16 cellular contexts compared by ENCODE assay signal in genomic region chr15:80568298-80568697, GRCh38.
DNase-seq lines count a peak whose midpoint lies in the region; ATAC-seq and TF ChIP-seq lines count a peak whose summit lies in the region.
"Had no signal": no experiment of that assay in that cellular context is flagged by ENCODE, and none has a peak within 500 bp of the region (broad histone marks: within the 10 kb centered on the region; RNA-seq: fewer than 3 reads in every experiment).

No MANE protein-coding gene starts in this region.

- DNase-seq in activated CD8-positive, alpha-beta T cell treated with anti-CD3 and anti-CD28 coated beads for 36 hours: peak; percentile 7
- no peak for DNase-seq in activated CD8-positive, alpha-beta T cell treated with anti-CD3 and anti-CD28 coated beads, Interleukin-2, amount 10 ng/mL, durations not matched to agents 7 days and 5 days
- DNase-seq in fibroblast of the aortic adventitia (ENCODE audit: low read depth) (peak; percentile 64), natural killer cell (no peak), NCI-H774 (lab: John Stamatoyannopoulos, UW) (no peak)
- DNase-seq: activated CD4-positive, CD25-positive, alpha-beta regulatory T cell; CD4-positive, alpha-beta T cell; left ventricle myocardium superior; NCI-H2029 had no signal

- H3K4me3 ChIP-seq in fibroblast of the aortic adventitia (ENCODE audit: low read depth, low read length): no peak overlapping the region
- H3K4me3 ChIP-seq: A549, HAP-1 had no signal

- CTCF ChIA-PET in activated CD8-positive, alpha-beta T cell treated with anti-CD3 and anti-CD28 coated beads for 36 hours (lab: Charles Lee): interaction anchor here (1.0 to 3.7 kb wide), 5 partner anchors 112 to 402 kb away, joined by 3 to 24 read pairs (median 5); partner anchors contain the start of gene ABHD17C
- CTCF ChIA-PET in activated CD8-positive, alpha-beta T cell treated with anti-CD3 and anti-CD28 coated beads, Interleukin-2, amount 10 ng/mL, durations not matched to agents 7 days and 5 days (lab: Charles Lee): interaction anchor here (0.6 to 3.0 kb wide), 4 partner anchors 14 to 402 kb away, joined by 3 to 31 read pairs (median 7); no protein-coding TSS in a partner anchor

- POLR2A ChIA-PET in activated CD8-positive, alpha-beta T cell treated with anti-CD3 and anti-CD28 coated beads for 36 hours (lab: Charles Lee): no interaction called here
- POLR2A ChIA-PET in activated CD8-positive, alpha-beta T cell treated with anti-CD3 and anti-CD28 coated beads, Interleukin-2, amount 10 ng/mL, durations not matched to agents 7 days and 5 days (lab: Charles Lee): no interaction called here

- TF ChIP-seq CTCF in activated CD8-positive, alpha-beta T cell treated with anti-CD3 and anti-CD28 coated beads for 36 hours (IDR thresholded peaks at IDR 0.05): no peak
- TF ChIP-seq CTCF in brain (conservative IDR thresholded peaks at IDR 0.05) (no peak), fibroblast of the aortic adventitia (IDR thresholded peaks at IDR 0.05; ENCODE audit: insufficient read depth, low read length) (no peak), natural killer cell (IDR thresholded peaks at IDR 0.05) (no peak)

- H3K4me1 Mint-ChIP-seq in activated CD8-positive, alpha-beta T cell treated with anti-CD3 and anti-CD28 coated beads for 36 hours (ENCODE audit: low read depth): no peaks in the 10 kb centered on the region
- no peaks in the 10 kb centered on the region for H3K4me1 Mint-ChIP-seq in activated CD8-positive, alpha-beta T cell treated with anti-CD3 and anti-CD28 coated beads, Interleukin-2, amount 10 ng/mL, durations not matched to agents 7 days and 5 days (ENCODE audit: low read depth)
- peaks cover 16% of the 10 kb centered on the region for H3K4me1 Mint-ChIP-seq in brain
- peaks cover 7 to 14% of the 10 kb centered on the region in 2 donors for H3K4me1 Mint-ChIP-seq in natural killer cell

- intact Hi-C loops in activated CD8-positive, alpha-beta T cell treated with anti-CD3 and anti-CD28 coated beads for 36 hours (cut with micrococcal nuclease): no loop called here
- intact Hi-C loops in natural killer cell (cut with micrococcal nuclease): no loop called here

- H3K27ac ChIP-seq in temporal lobe (ENCODE audit: low read depth, low read length): peak overlapping the region; percentile 0
- H3K27ac ChIP-seq: A549 had no signal

- no peak overlapping the region for H3K27ac Mint-ChIP-seq in activated CD8-positive, alpha-beta T cell treated with anti-CD3 and anti-CD28 coated beads for 36 hours
- H3K27ac Mint-ChIP-seq in activated CD8-positive, alpha-beta T cell treated with anti-CD3 and anti-CD28 coated beads, Interleukin-2, amount 10 ng/mL, durations not matched to agents 7 days and 5 days: no peak overlapping the region
- H3K27ac Mint-ChIP-seq in brain (peak overlapping the region in 4 of 5 experiments; percentile 50 to 90 (median 52)), natural killer cell (no peak overlapping the region)
- H3K27ac Mint-ChIP-seq: CD4-positive, alpha-beta T cell; dendritic cell treated with granulocyte-macrophage colony-stimulating factor and Interleukin-4, amounts not matched to agents 40 ng/mL and 50 ng/mL, for 4 days; natural killer cell treated with Interleukin-12 subunit alpha and Interleukin-12 subunit beta and Interleukin-15 and Interleukin-18, amount 100 ng/mL, for 72 hours had no signal

- peak; percentile 24 for ATAC-seq in activated CD8-positive, alpha-beta T cell treated with anti-CD3 and anti-CD28 coated beads for 36 hours
- ATAC-seq in activated CD8-positive, alpha-beta T cell treated with anti-CD3 and anti-CD28 coated beads, Interleukin-2, amount 10 ng/mL, durations not matched to agents 7 days and 5 days: no peak
- ATAC-seq in natural killer cell: no peak
- no peak for ATAC-seq in HG03432 (IDR thresholded peaks at IDR 0.05; ENCODE audit: unreplicated experiment)

- no peaks in the 10 kb centered on the region for H3K9me3 Mint-ChIP-seq in activated CD8-positive, alpha-beta T cell treated with anti-CD3 and anti-CD28 coated beads for 36 hours
- H3K9me3 Mint-ChIP-seq in activated CD8-positive, alpha-beta T cell treated with anti-CD3 and anti-CD28 coated beads, Interleukin-2, amount 10 ng/mL, durations not matched to agents 7 days and 5 days (ENCODE audit: insufficient read depth): no peaks in the 10 kb centered on the region
- H3K9me3 Mint-ChIP-seq in brain (no peaks in the 10 kb centered on the region), natural killer cell (no peaks in the 10 kb centered on the region)
- H3K9me3 Mint-ChIP-seq: CD4-positive, alpha-beta T cell; dendritic cell treated with granulocyte-macrophage colony-stimulating factor and Interleukin-4, amounts not matched to agents 40 ng/mL and 50 ng/mL, for 4 days; natural killer cell treated with Interleukin-12 subunit alpha and Interleukin-12 subunit beta and Interleukin-15 and Interleukin-18, amount 100 ng/mL, for 72 hours had no signal

- H3K27me3 Mint-ChIP-seq in activated CD8-positive, alpha-beta T cell treated with anti-CD3 and anti-CD28 coated beads for 36 hours: peaks cover 7% of the 10 kb centered on the region
- peaks cover 10% of the 10 kb centered on the region for H3K27me3 Mint-ChIP-seq in activated CD8-positive, alpha-beta T cell treated with anti-CD3 and anti-CD28 coated beads, Interleukin-2, amount 10 ng/mL, durations not matched to agents 7 days and 5 days (ENCODE audit: low read depth)
- no peaks in the 10 kb centered on the region for H3K27me3 Mint-ChIP-seq in brain
- peaks cover 27 to 46% of the 10 kb centered on the region in 2 donors for H3K27me3 Mint-ChIP-seq in natural killer cell (ENCODE audit: low read depth in 2 of 2)

- no peak overlapping the region for H3K4me3 Mint-ChIP-seq in activated CD8-positive, alpha-beta T cell treated with anti-CD3 and anti-CD28 coated beads for 36 hours
- no peak overlapping the region for H3K4me3 Mint-ChIP-seq in activated CD8-positive, alpha-beta T cell treated with anti-CD3 and anti-CD28 coated beads, Interleukin-2, amount 10 ng/mL, durations not matched to agents 7 days and 5 days
- peak overlapping the region in 1 of 5 experiments; percentile 11 for H3K4me3 Mint-ChIP-seq in brain
- H3K4me3 Mint-ChIP-seq in natural killer cell: no peak overlapping the region
- H3K4me3 Mint-ChIP-seq: CD4-positive, alpha-beta T cell; dendritic cell treated with granulocyte-macrophage colony-stimulating factor and Interleukin-4, amounts not matched to agents 40 ng/mL and 50 ng/mL, for 4 days; natural killer cell treated with Interleukin-12 subunit alpha and Interleukin-12 subunit beta and Interleukin-15 and Interleukin-18, amount 100 ng/mL, for 72 hours had no signal

- no peaks in the 10 kb centered on the region for H3K36me3 Mint-ChIP-seq in activated CD8-positive, alpha-beta T cell treated with anti-CD3 and anti-CD28 coated beads for 36 hours (ENCODE audit: low read depth)
- H3K36me3 Mint-ChIP-seq in activated CD8-positive, alpha-beta T cell treated with anti-CD3 and anti-CD28 coated beads, Interleukin-2, amount 10 ng/mL, durations not matched to agents 7 days and 5 days (ENCODE audit: low read depth): no peaks in the 10 kb centered on the region
- peaks cover 48% of the 10 kb centered on the region for H3K36me3 Mint-ChIP-seq in brain
- H3K36me3 Mint-ChIP-seq in natural killer cell: no peaks in the 10 kb centered on the region
- H3K36me3 Mint-ChIP-seq: natural killer cell treated with Interleukin-12 subunit alpha and Interleukin-12 subunit beta and Interleukin-15 and Interleukin-18, amount 100 ng/mL, for 72 hours had no signal

Comparison
In these comparisons a context has a peak if more than half of its experiments do, and no peak if none do; other contexts are left out.
1. DNase-seq: peak in activated CD8-positive, alpha-beta T cell treated with anti-CD3 and anti-CD28 coated beads for 36 hours (single experiment) and fibroblast of the aortic adventitia (single experiment); none in activated CD8-positive, alpha-beta T cell treated with anti-CD3 and anti-CD28 coated beads, Interleukin-2, amount 10 ng/mL, durations not matched to agents 7 days and 5 days (single experiment), natural killer cell (single experiment) and NCI-H774 (single experiment).
2. H3K27ac Mint-ChIP-seq: peak in brain (4 of 5); none in activated CD8-positive, alpha-beta T cell treated with anti-CD3 and anti-CD28 coated beads for 36 hours (single experiment), activated CD8-positive, alpha-beta T cell treated with anti-CD3 and anti-CD28 coated beads, Interleukin-2, amount 10 ng/mL, durations not matched to agents 7 days and 5 days (single experiment) and natural killer cell (0 of 2).